1 cellular context compared by ENCODE assay signal in the genomic region with DNA sequence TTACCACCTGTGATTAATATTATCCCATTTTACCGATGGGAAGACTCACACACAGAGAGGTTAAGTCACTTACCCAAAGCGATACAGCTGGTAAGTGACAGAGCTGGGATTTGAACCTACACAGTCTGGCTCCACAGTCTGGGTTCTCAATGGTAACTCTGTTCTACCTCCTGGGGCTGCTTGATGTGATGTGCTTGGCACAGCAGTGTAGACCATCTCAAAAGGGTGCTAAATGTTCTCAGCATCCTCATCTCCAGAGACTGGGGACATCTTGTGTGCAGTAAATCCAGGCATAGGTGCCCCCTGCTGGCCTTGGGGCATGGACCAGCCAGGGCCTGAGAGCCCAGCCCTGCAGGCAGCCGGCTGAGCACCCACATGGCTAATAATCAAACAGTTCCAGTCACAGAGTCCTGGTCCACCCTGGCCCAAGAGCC.
TF ChIP-seq lines count a peak whose summit lies in the region.

No MANE protein-coding gene starts in this region.

TF ChIP-seq in HepG2, 621 proteins besides CTCF, POLR2A, EP300 and RAD21 (continues in another document):
- TF ChIP-seq, protein P1, sequence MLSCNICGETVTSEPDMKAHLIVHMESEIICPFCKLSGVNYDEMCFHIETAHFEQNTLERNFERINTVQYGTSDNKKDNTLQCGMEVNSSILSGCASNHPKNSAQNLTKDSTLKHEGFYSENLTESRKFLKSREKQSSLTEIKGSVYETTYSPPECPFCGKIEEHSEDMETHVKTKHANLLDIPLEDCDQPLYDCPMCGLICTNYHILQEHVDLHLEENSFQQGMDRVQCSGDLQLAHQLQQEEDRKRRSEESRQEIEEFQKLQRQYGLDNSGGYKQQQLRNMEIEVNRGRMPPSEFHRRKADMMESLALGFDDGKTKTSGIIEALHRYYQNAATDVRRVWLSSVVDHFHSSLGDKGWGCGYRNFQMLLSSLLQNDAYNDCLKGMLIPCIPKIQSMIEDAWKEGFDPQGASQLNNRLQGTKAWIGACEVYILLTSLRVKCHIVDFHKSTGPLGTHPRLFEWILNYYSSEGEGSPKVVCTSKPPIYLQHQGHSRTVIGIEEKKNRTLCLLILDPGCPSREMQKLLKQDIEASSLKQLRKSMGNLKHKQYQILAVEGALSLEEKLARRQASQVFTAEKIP (CRISPR knock-in tag; IDR thresholded peaks at IDR 0.05; ENCODE audit: borderline replicate concordance) = no peak
- TF ChIP-seq, protein P2, sequence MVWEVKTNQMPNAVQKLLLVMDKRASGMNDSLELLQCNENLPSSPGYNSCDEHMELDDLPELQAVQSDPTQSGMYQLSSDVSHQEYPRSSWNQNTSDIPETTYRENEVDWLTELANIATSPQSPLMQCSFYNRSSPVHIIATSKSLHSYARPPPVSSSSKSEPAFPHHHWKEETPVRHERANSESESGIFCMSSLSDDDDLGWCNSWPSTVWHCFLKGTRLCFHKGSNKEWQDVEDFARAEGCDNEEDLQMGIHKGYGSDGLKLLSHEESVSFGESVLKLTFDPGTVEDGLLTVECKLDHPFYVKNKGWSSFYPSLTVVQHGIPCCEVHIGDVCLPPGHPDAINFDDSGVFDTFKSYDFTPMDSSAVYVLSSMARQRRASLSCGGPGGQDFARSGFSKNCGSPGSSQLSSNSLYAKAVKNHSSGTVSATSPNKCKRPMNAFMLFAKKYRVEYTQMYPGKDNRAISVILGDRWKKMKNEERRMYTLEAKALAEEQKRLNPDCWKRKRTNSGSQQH (CRISPR knock-in tag; IDR thresholded peaks at IDR 0.05; ENCODE audit: low read depth) = 0 out of 2 replicates have a peak, but pooled peaks have one; percentile 42
- TF ChIP-seq ZNF605 (CRISPR knock-in tag; IDR thresholded peaks at IDR 0.05) = 0 out of 2 replicates have a peak, but pooled peaks have one; percentile 64
- TF ChIP-seq, protein P3, sequence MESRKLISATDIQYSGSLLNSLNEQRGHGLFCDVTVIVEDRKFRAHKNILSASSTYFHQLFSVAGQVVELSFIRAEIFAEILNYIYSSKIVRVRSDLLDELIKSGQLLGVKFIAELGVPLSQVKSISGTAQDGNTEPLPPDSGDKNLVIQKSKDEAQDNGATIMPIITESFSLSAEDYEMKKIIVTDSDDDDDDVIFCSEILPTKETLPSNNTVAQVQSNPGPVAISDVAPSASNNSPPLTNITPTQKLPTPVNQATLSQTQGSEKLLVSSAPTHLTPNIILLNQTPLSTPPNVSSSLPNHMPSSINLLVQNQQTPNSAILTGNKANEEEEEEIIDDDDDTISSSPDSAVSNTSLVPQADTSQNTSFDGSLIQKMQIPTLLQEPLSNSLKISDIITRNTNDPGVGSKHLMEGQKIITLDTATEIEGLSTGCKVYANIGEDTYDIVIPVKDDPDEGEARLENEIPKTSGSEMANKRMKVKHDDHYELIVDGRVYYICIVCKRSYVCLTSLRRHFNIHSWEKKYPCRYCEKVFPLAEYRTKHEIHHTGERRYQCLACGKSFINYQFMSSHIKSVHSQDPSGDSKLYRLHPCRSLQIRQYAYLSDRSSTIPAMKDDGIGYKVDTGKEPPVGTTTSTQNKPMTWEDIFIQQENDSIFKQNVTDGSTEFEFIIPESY (CRISPR knock-in tag; IDR thresholded peaks at IDR 0.05) = peak; percentile 61; the same call in 1 of the 2 replicates
- TF ChIP-seq REPIN1 (CRISPR knock-in tag; IDR thresholded peaks at IDR 0.05; ENCODE audit: borderline replicate concordance, low read depth) = 0 out of 2 replicates have a peak, but pooled peaks have one; percentile 34
- TF ChIP-seq ZNF350 (CRISPR knock-in tag; IDR thresholded peaks at IDR 0.05; ENCODE audit: borderline replicate concordance, low read depth) = peak; percentile 37; the same call in 1 of the 2 replicates
- TF ChIP-seq IRX3 (CRISPR knock-in tag; IDR thresholded peaks at IDR 0.05; ENCODE audit: borderline replicate concordance, low read depth) = no peak
- TF ChIP-seq ZNF850 (CRISPR knock-in tag; conservative IDR thresholded peaks at IDR 0.05) = no peak
- TF ChIP-seq SALL2 (CRISPR knock-in tag; IDR thresholded peaks at IDR 0.05) = no peak
- no peak for TF ChIP-seq ARID2 (CRISPR knock-in tag; IDR thresholded peaks at IDR 0.05; ENCODE audit: borderline replicate concordance)
- TF ChIP-seq, protein P4, sequence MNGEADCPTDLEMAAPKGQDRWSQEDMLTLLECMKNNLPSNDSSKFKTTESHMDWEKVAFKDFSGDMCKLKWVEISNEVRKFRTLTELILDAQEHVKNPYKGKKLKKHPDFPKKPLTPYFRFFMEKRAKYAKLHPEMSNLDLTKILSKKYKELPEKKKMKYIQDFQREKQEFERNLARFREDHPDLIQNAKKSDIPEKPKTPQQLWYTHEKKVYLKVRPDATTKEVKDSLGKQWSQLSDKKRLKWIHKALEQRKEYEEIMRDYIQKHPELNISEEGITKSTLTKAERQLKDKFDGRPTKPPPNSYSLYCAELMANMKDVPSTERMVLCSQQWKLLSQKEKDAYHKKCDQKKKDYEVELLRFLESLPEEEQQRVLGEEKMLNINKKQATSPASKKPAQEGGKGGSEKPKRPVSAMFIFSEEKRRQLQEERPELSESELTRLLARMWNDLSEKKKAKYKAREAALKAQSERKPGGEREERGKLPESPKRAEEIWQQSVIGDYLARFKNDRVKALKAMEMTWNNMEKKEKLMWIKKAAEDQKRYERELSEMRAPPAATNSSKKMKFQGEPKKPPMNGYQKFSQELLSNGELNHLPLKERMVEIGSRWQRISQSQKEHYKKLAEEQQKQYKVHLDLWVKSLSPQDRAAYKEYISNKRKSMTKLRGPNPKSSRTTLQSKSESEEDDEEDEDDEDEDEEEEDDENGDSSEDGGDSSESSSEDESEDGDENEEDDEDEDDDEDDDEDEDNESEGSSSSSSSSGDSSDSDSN (CRISPR knock-in tag; IDR thresholded peaks at IDR 0.05) = peak; percentile 39; the same call in 1 of the 2 replicates
- no peak for TF ChIP-seq KLF9 (CRISPR knock-in tag; IDR thresholded peaks at IDR 0.05; ENCODE audit: low read depth)
- TF ChIP-seq ZSCAN9 (CRISPR knock-in tag; IDR thresholded peaks at IDR 0.05; ENCODE audit: borderline replicate concordance) = 0 out of 2 replicates have a peak, but pooled peaks have one; percentile 28
- TF ChIP-seq DR1 (CRISPR knock-in tag; IDR thresholded peaks at IDR 0.05) = no peak
- TF ChIP-seq TGIF2 (CRISPR knock-in tag; IDR thresholded peaks at IDR 0.05) = no peak
- TF ChIP-seq PLRG1 (conservative IDR thresholded peaks at IDR 0.05) = no peak
- no peak for TF ChIP-seq NONO (IDR thresholded peaks at IDR 0.05)
- peak; percentile 28; the same call in 1 of the 2 replicates for TF ChIP-seq NONO (CRISPR knock-in tag; conservative IDR thresholded peaks at IDR 0.05)
- TF ChIP-seq ZKSCAN8 (CRISPR knock-in tag; IDR thresholded peaks at IDR 0.05; ENCODE audit: borderline replicate concordance) = no peak
- TF ChIP-seq, protein P5, sequence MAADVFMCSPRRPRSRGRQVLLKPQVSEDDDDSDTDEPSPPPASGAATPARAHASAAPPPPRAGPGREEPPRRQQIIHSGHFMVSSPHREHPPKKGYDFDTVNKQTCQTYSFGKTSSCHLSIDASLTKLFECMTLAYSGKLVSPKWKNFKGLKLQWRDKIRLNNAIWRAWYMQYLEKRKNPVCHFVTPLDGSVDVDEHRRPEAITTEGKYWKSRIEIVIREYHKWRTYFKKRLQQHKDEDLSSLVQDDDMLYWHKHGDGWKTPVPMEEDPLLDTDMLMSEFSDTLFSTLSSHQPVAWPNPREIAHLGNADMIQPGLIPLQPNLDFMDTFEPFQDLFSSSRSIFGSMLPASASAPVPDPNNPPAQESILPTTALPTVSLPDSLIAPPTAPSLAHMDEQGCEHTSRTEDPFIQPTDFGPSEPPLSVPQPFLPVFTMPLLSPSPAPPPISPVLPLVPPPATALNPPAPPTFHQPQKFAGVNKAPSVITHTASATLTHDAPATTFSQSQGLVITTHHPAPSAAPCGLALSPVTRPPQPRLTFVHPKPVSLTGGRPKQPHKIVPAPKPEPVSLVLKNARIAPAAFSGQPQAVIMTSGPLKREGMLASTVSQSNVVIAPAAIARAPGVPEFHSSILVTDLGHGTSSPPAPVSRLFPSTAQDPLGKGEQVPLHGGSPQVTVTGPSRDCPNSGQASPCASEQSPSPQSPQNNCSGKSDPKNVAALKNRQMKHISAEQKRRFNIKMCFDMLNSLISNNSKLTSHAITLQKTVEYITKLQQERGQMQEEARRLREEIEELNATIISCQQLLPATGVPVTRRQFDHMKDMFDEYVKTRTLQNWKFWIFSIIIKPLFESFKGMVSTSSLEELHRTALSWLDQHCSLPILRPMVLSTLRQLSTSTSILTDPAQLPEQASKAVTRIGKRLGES (CRISPR knock-in tag; IDR thresholded peaks at IDR 0.05; ENCODE audit: borderline replicate concordance) = no peak
- TF ChIP-seq SAP130 (CRISPR knock-in tag; IDR thresholded peaks at IDR 0.05; ENCODE audit: low read depth) = peak; percentile 53
- peak; percentile 60 for TF ChIP-seq FOXO1 (CRISPR knock-in tag; IDR thresholded peaks at IDR 0.05)
- TF ChIP-seq, protein P6, sequence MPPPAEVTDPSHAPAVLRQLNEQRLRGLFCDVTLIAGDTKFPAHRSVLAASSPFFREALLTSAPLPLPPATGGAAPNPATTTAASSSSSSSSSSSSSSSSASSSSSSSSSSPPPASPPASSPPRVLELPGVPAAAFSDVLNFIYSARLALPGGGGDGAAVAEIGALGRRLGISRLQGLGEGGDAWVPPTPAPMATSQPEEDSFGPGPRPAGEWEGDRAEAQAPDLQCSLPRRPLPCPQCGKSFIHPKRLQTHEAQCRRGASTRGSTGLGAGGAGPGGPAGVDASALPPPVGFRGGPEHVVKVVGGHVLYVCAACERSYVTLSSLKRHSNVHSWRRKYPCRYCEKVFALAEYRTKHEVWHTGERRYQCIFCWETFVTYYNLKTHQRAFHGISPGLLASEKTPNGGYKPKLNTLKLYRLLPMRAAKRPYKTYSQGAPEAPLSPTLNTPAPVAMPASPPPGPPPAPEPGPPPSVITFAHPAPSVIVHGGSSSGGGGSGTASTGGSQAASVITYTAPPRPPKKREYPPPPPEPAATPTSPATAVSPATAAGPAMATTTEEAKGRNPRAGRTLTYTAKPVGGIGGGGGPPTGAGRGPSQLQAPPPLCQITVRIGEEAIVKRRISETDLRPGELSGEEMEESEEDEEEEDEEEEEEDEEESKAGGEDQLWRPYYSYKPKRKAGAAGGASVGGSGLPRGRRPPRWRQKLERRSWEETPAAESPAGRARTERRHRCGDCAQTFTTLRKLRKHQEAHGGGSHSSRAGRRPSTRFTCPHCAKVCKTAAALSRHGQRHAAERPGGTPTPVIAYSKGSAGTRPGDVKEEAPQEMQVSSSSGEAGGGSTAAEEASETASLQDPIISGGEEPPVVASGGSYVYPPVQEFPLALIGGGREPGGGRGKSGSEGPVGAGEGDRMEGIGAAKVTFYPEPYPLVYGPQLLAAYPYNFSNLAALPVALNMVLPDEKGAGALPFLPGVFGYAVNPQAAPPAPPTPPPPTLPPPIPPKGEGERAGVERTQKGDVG (CRISPR knock-in tag; IDR thresholded peaks at IDR 0.05; ENCODE audit: borderline replicate concordance) = peak; percentile 68; the same call in 1 of the 2 replicates
- TF ChIP-seq, protein P7, sequence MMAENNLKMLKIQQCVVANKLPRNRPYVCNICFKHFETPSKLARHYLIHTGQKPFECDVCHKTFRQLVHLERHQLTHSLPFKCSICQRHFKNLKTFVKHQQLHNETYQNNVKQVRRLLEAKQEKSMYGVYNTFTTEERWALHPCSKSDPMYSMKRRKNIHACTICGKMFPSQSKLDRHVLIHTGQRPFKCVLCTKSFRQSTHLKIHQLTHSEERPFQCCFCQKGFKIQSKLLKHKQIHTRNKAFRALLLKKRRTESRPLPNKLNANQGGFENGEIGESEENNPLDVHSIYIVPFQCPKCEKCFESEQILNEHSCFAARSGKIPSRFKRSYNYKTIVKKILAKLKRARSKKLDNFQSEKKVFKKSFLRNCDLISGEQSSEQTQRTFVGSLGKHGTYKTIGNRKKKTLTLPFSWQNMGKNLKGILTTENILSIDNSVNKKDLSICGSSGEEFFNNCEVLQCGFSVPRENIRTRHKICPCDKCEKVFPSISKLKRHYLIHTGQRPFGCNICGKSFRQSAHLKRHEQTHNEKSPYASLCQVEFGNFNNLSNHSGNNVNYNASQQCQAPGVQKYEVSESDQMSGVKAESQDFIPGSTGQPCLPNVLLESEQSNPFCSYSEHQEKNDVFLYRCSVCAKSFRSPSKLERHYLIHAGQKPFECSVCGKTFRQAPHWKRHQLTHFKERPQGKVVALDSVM (CRISPR knock-in tag; IDR thresholded peaks at IDR 0.05) = no peak
- TF ChIP-seq, protein P8, sequence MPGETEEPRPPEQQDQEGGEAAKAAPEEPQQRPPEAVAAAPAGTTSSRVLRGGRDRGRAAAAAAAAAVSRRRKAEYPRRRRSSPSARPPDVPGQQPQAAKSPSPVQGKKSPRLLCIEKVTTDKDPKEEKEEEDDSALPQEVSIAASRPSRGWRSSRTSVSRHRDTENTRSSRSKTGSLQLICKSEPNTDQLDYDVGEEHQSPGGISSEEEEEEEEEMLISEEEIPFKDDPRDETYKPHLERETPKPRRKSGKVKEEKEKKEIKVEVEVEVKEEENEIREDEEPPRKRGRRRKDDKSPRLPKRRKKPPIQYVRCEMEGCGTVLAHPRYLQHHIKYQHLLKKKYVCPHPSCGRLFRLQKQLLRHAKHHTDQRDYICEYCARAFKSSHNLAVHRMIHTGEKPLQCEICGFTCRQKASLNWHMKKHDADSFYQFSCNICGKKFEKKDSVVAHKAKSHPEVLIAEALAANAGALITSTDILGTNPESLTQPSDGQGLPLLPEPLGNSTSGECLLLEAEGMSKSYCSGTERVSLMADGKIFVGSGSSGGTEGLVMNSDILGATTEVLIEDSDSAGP (CRISPR knock-in tag; IDR thresholded peaks at IDR 0.05; ENCODE audit: borderline replicate concordance) = peak; percentile 70
- peak; percentile 74; the same call in 1 of the 2 replicates for TF ChIP-seq BORCS8-MEF2B (CRISPR knock-in tag; IDR thresholded peaks at IDR 0.05)
- no peak for TF ChIP-seq MAFK (conservative IDR thresholded peaks at IDR 0.05 in 1 of 2, IDR thresholded peaks at IDR 0.05 in 1 of 2; ENCODE audit: low read length in 2 of 2)
- TF ChIP-seq TBX2 (CRISPR knock-in tag; IDR thresholded peaks at IDR 0.05; ENCODE audit: borderline replicate concordance) = peak; percentile 33; the same call in 1 of the 2 replicates
- TF ChIP-seq, protein P9, sequence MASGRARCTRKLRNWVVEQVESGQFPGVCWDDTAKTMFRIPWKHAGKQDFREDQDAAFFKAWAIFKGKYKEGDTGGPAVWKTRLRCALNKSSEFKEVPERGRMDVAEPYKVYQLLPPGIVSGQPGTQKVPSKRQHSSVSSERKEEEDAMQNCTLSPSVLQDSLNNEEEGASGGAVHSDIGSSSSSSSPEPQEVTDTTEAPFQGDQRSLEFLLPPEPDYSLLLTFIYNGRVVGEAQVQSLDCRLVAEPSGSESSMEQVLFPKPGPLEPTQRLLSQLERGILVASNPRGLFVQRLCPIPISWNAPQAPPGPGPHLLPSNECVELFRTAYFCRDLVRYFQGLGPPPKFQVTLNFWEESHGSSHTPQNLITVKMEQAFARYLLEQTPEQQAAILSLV (CRISPR knock-in tag; IDR thresholded peaks at IDR 0.05; ENCODE audit: borderline replicate concordance) = 0 out of 2 replicates have a peak, but pooled peaks have one; percentile 23
- TF ChIP-seq ZNF781 (CRISPR knock-in tag; IDR thresholded peaks at IDR 0.05; ENCODE audit: borderline replicate concordance, not compliant biosample characterization) = peak; percentile 40
- TF ChIP-seq ZBTB8A (CRISPR knock-in tag; IDR thresholded peaks at IDR 0.05; ENCODE audit: borderline replicate concordance, low read depth) = no peak
- no peak for TF ChIP-seq ZNF333 (CRISPR knock-in tag; IDR thresholded peaks at IDR 0.05; ENCODE audit: borderline replicate concordance)
- TF ChIP-seq PPARG (CRISPR knock-in tag; conservative IDR thresholded peaks at IDR 0.05) = 0 out of 2 replicates have a peak, but pooled peaks have one; percentile 16
- TF ChIP-seq NCOA2 (CRISPR knock-in tag; IDR thresholded peaks at IDR 0.05) = 0 out of 2 replicates have a peak, but pooled peaks have one; percentile 10
- TF ChIP-seq ATAD3A (CRISPR knock-in tag; IDR thresholded peaks at IDR 0.05) = no peak
- TF ChIP-seq ZNF749 (CRISPR knock-in tag; IDR thresholded peaks at IDR 0.05; ENCODE audit: borderline replicate concordance) = no peak
- TF ChIP-seq PITX1 (CRISPR knock-in tag; IDR thresholded peaks at IDR 0.05) = peak; percentile 54; the same call in 1 of the 2 replicates
- peak; percentile 53; the same call in 1 of the 2 replicates for TF ChIP-seq ZNF747 (CRISPR knock-in tag; IDR thresholded peaks at IDR 0.05; ENCODE audit: borderline replicate concordance)
